Comparison of ENCODE assay signal across 9 cellular contexts in genomic region chr1:62906428-62906886, GRCh38.
DNase-seq lines count a peak whose midpoint lies in the region; ATAC-seq, FAIRE-seq and TF ChIP-seq lines count a peak whose summit lies in the region.
"Had no signal": no experiment of that assay in that cellular context is flagged by ENCODE, and none has a peak within 500 bp of the region (broad histone marks: within the 10 kb centered on the region; RNA-seq: fewer than 3 reads in every experiment).

No MANE protein-coding gene starts in this region.

- no peak for FAIRE-seq in GM12891 (lab: Jason Lieb, UNC)

- DNase-seq in AG09319 (ENCODE audit: extremely low read depth, low read depth) = no peak
- no peak for DNase-seq in GM12864 (ENCODE audit: low read depth)
- peak; percentile 9 for DNase-seq in hepatocyte (ENCODE audit: low spot score)
- DNase-seq in GM12891 (ENCODE audit: insufficient read length, low spot score) = no peak
- DNase-seq in LoVo (ENCODE audit: low spot score) = no peak
- DNase-seq: NCI-H774 had no signal

- H2AFZ ChIP-seq in hepatocyte = no peak overlapping the region

- peak; percentile 70 for ATAC-seq in SK-N-SH treated with all-trans-retinoic acid at 6 μM for 48 hours
- no peak for ATAC-seq in HG02938 (IDR thresholded peaks at IDR 0.05; ENCODE audit: unreplicated experiment)
- no peak for ATAC-seq in GM18519 (IDR thresholded peaks at IDR 0.05; ENCODE audit: low FRiP score, unreplicated experiment)

- no peak for TF ChIP-seq POLR2A in GM12891 (IDR thresholded peaks at IDR 0.05; ENCODE audit: low read depth, low read length)

- no peak overlapping the region for H3K27ac ChIP-seq in hepatocyte

- no peaks in the 10 kb centered on the region for H3K79me2 ChIP-seq in hepatocyte

- TF ChIP-seq CTCF in AG09319 (IDR thresholded peaks at IDR 0.05; ENCODE audit: low read depth, low read length) (peak; percentile 30), GM12864 (IDR thresholded peaks at IDR 0.05; ENCODE audit: low read depth, low read length, missing control alignments) (peak; percentile 49), hepatocyte (IDR thresholded peaks at IDR 0.05; ENCODE audit: poor library complexity) (peak; percentile 38)

- H3K9me2 ChIP-seq in hepatocyte (replicated peaks; ENCODE audit: insufficient read depth) = no peaks in the 10 kb centered on the region

- no peaks in the 10 kb centered on the region for H3K27me3 ChIP-seq in hepatocyte

- WGBS in hepatocyte (ENCODE audit: low lambda C conversion rate, missing lambda C conversion rate) = 57% methylated on average over 9 of the region's 9 CpGs

- no peaks in the 10 kb centered on the region for H4K20me1 ChIP-seq in hepatocyte (ENCODE audit: insufficient read depth, poor library complexity, severe bottlenecking)

- H3K9me3 ChIP-seq in hepatocyte (ENCODE audit: low read depth) = no peaks in the 10 kb centered on the region

- H3K4me2 ChIP-seq in hepatocyte = no peak overlapping the region

- H3K4me1 ChIP-seq in hepatocyte (ENCODE audit: insufficient read depth) = no peaks in the 10 kb centered on the region

- H3K36me3 ChIP-seq in hepatocyte (replicated peaks; ENCODE audit: insufficient read depth, low read depth) = no peaks in the 10 kb centered on the region

- H3K4me3 ChIP-seq in GM12864 (ENCODE audit: low read depth, low read length) (no peak overlapping the region), hepatocyte (no peak overlapping the region)

TF ChIP-seq in SK-N-SH treated with all-trans-retinoic acid at 6 μM for 48 hours, 23 proteins besides CTCF, POLR2A, EP300 and RAD21:
- TF ChIP-seq POU6F1 (CRISPR knock-in tag; IDR thresholded peaks at IDR 0.05; ENCODE audit: borderline replicate concordance, low read depth) (no peak), ISL1 (CRISPR knock-in tag; IDR thresholded peaks at IDR 0.05) (no peak), GLIS3 (CRISPR knock-in tag; IDR thresholded peaks at IDR 0.05) (no peak)

TF ChIP-seq in GM12891, 5 proteins besides CTCF, POLR2A, EP300 and RAD21:
- no peak for TF ChIP-seq TAF1 (IDR thresholded peaks at IDR 0.05; ENCODE audit: low read depth, low read length)
- no peak for TF ChIP-seq PAX5 (IDR thresholded peaks at IDR 0.05; ENCODE audit: insufficient read depth, low read length, severe bottlenecking)
- TF ChIP-seq SPI1 (IDR thresholded peaks at IDR 0.05; ENCODE audit: low read depth, low read length) = no peak
- no peak for TF ChIP-seq POLR2AphosphoS5 (IDR thresholded peaks at IDR 0.05; ENCODE audit: low read depth, low read length)
- no peak for TF ChIP-seq POU2F2 (IDR thresholded peaks at IDR 0.05; ENCODE audit: low read depth, low read length)
